Comparison of ENCODE assay signal across 14 cellular contexts in the genomic region with DNA sequence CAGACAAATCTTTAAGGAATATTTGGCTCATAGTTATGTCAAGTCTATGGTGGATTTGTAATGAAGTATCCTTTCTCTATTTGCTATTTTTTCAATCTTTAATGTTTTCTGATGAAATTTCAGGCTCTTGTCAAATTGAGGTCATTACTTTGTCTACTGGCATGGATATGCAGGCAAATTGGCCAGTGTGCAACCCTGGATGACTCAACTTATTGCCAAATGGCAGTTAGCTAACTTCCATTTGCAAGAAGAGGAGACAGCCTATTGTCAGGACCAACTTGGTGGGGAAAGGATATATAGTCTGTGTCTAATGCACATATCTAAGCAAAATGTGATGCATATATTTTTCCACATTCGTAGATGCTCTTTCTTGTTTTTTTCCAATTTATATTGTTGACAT.
A peak's percentile ranks its signal among the peaks of the same experiment; 100 is the strongest.
DNase-seq lines count a peak whose midpoint lies in the region; ATAC-seq and TF ChIP-seq lines count a peak whose summit lies in the region.
"Had no signal": no experiment of that assay in that cellular context is flagged by ENCODE, and none has a peak within 500 bp of the region (broad histone marks: within the 10 kb centered on the region; RNA-seq: fewer than 3 reads in every experiment).

No MANE protein-coding gene starts in this region.

- peak overlapping the region; percentile 43; the same call in 1 of the 2 replicates for H3K27ac ChIP-seq in HL-60 (replicated peaks)
- H3K27ac ChIP-seq: SK-N-MC had no signal

- H3K4me3 ChIP-seq in AG09309 (ENCODE audit: control insufficient read depth, low read depth, low read length) = no peak overlapping the region
- no peak overlapping the region for H3K4me3 ChIP-seq in HL-60 (replicated peaks; ENCODE audit: insufficient read depth, low read length)
- H3K4me3 ChIP-seq: GM12878, SK-N-MC had no signal

- ATAC-seq in left lobe of liver (peak; percentile 95), HG03521 (IDR thresholded peaks at IDR 0.05; ENCODE audit: unreplicated experiment) (no peak), GM18868 (IDR thresholded peaks at IDR 0.05; ENCODE audit: unreplicated experiment) (no peak), GM18858 (IDR thresholded peaks at IDR 0.05; ENCODE audit: unreplicated experiment) (no peak), GM21360 (IDR thresholded peaks at IDR 0.05; ENCODE audit: unreplicated experiment) (no peak)
- ATAC-seq: GM12878, left colon had no signal

- peak; percentile 90 for DNase-seq in AG09309 (ENCODE audit: low read depth)
- peak; percentile 81 to 91 for DNase-seq in HL-60 (ENCODE audit: low read depth in 1 of 2, low spot score in 1 of 2)
- DNase-seq in amniotic epithelial cell (ENCODE audit: low read depth) = peak; percentile 94
- DNase-seq in left lobe of liver (ENCODE audit: low spot score) = peak; percentile 66
- DNase-seq: caudate nucleus; CD8-positive, alpha-beta memory T cell; left colon; NCI-H526 treated with DMSO at 0.1 percent for 48 hours had no signal

- H3K27me3 ChIP-seq in HL-60 (ENCODE audit: insufficient read depth, poor library complexity, severe bottlenecking) = peaks cover 3% of the 10 kb centered on the region

- TF ChIP-seq CTCF in AG09309 (IDR thresholded peaks at IDR 0.05; ENCODE audit: control insufficient read depth, insufficient read depth, low read depth, low read length, missing control alignments) (no peak), HL-60 (IDR thresholded peaks at IDR 0.05; ENCODE audit: insufficient read depth, low read length) (no peak)
